Comparison of ENCODE assay signal across 26 cellular contexts in the genomic region with DNA sequence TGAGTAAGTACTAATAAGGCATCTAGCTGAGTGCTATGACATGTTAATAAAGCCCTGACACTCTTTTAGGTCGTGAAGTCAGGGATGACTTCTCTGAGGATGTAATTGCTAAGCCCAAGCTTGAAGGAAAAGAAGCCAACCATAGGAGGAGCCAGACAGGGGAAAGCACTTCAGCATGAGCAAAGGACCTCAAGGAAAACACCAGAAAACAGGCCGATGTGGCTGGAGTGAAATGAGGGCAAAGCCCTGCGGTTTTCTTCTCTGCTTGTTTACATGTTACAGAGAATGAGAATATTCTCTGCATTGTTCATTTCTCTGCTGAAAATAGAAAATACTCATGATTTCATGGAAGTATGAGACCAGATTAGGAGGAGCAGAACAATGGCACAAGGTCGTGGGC.
"Had no signal": no experiment of that assay in that cellular context is flagged by ENCODE, and none has a peak within 500 bp of the region (broad histone marks: within the 10 kb centered on the region; RNA-seq: fewer than 3 reads in every experiment).

No MANE protein-coding gene starts in this region.

- H3K9me3 ChIP-seq: adrenal gland, Peyer's patch, SJCRH30, SK-N-SH had no signal

- ATAC-seq: activated CD8-positive, alpha-beta T cell treated with anti-CD3 and anti-CD28 coated beads for 36 hours; activated T-cell treated with anti-CD3 and anti-CD28 coated beads, Interleukin-2, amount 50 U/mL, for 72 hours had no signal

- H3K4me3 ChIP-seq: adrenal gland, Peyer's patch, SJCRH30 had no signal

- DNase-seq: activated CD4-positive, alpha-beta T cell treated with anti-CD3 and anti-CD28 coated beads, Interleukin-2, amount 50 U/mL, for 1 hour; activated CD4-positive, CD25-positive, alpha-beta regulatory T cell; activated CD8-positive, alpha-beta memory T cell treated with anti-CD3 and anti-CD28 coated beads, Interleukin-2, amount 50 U/mL, for 4 hours; activated CD8-positive, alpha-beta T cell treated with anti-CD3 and anti-CD28 coated beads for 36 hours; activated gamma-delta T cell treated with Interleukin-2 at 50 U/mL for 16 hours; activated naive CD4-positive, alpha-beta T cell treated with anti-CD3 and anti-CD28 coated beads, Interleukin-2, amount 10 ng/mL, durations not matched to agents 7 days and 5 days; activated naive CD8-positive, alpha-beta T cell treated with anti-CD3 and anti-CD28 coated beads for 36 hours; activated T-cell treated with anti-CD3 and anti-CD28 coated beads, Interleukin-2, amount 50 U/mL, for 72 hours; adrenal gland; anterior cingulate cortex; MM.1S; NCI-H1105; NCI-H1436; NCI-H1694 treated with DMSO at 0.1 percent for 48 hours; NCI-H2029 treated with DMSO at 0.1 percent for 48 hours; NCI-H345; NCI-H510A; NCI-H69; Peyer's patch; Right ventricle myocardium superior; SJCRH30; SK-N-SH; T-helper 1 cell had no signal

- H3K36me3 Mint-ChIP-seq: activated naive CD4-positive, alpha-beta T cell treated with anti-CD3 and anti-CD28 coated beads, Interleukin-2, amount 10 ng/mL, durations not matched to agents 7 days and 5 days; activated naive CD8-positive, alpha-beta T cell treated with anti-CD3 and anti-CD28 coated beads for 36 hours had no signal

- H3K4me3 Mint-ChIP-seq: activated CD8-positive, alpha-beta T cell treated with anti-CD3 and anti-CD28 coated beads for 36 hours; activated naive CD4-positive, alpha-beta T cell treated with anti-CD3 and anti-CD28 coated beads, Interleukin-2, amount 10 ng/mL, durations not matched to agents 7 days and 5 days; activated naive CD8-positive, alpha-beta T cell treated with anti-CD3 and anti-CD28 coated beads for 36 hours; activated T-cell treated with anti-CD3 and anti-CD28 coated beads, Interleukin-2, amount 50 U/mL, for 72 hours had no signal

- H3K27me3 ChIP-seq: adrenal gland, Peyer's patch, SJCRH30 had no signal

- H3K36me3 ChIP-seq: adrenal gland, Peyer's patch, SJCRH30 had no signal

- H3K27ac ChIP-seq: adrenal gland, Peyer's patch, RWPE1, SJCRH30, VCaP had no signal

- H3K4me1 ChIP-seq: adrenal gland, Peyer's patch, SJCRH30 had no signal

- H3K27ac Mint-ChIP-seq: activated CD8-positive, alpha-beta T cell treated with anti-CD3 and anti-CD28 coated beads for 36 hours; activated naive CD4-positive, alpha-beta T cell treated with anti-CD3 and anti-CD28 coated beads, Interleukin-2, amount 10 ng/mL, durations not matched to agents 7 days and 5 days; activated naive CD8-positive, alpha-beta T cell treated with anti-CD3 and anti-CD28 coated beads for 36 hours; activated T-cell treated with anti-CD3 and anti-CD28 coated beads, Interleukin-2, amount 50 U/mL, for 72 hours; activated T-helper 2 cell treated with anti-CD3 and anti-CD28 coated beads, Interferon-gamma antibody, Interleukin-2, Interleukin-4, amounts not matched to agents 10 μg/mL and 5 μg/mL and 100 μg/mL, durations not matched to agents 14 hours and 24 hours and 36 hours had no signal

- H3K27me3 Mint-ChIP-seq: activated CD8-positive, alpha-beta T cell treated with anti-CD3 and anti-CD28 coated beads for 36 hours; activated naive CD4-positive, alpha-beta T cell treated with anti-CD3 and anti-CD28 coated beads, Interleukin-2, amount 10 ng/mL, durations not matched to agents 7 days and 5 days had no signal

- H3K4me1 Mint-ChIP-seq: activated naive CD4-positive, alpha-beta T cell treated with anti-CD3 and anti-CD28 coated beads, Interleukin-2, amount 10 ng/mL, durations not matched to agents 7 days and 5 days; activated naive CD8-positive, alpha-beta T cell treated with anti-CD3 and anti-CD28 coated beads for 36 hours had no signal
